Comparison of ENCODE assay signal across 14 cellular contexts in genomic region chr3:108546692-108547091, GRCh38. TPM values are rescaled to one million over a fixed set of nuclear protein-coding genes. Genes with fewer than 3 reads are reported as not detected.
DNase-seq lines count a peak whose midpoint lies in the region; ATAC-seq and TF ChIP-seq lines count a peak whose summit lies in the region.
"Had no signal": no experiment of that assay in that cellular context is flagged by ENCODE, and none has a peak within 500 bp of the region (broad histone marks: within the 10 kb centered on the region; RNA-seq: fewer than 3 reads in every experiment).

No MANE protein-coding gene starts in this region.

- no peaks in the 10 kb centered on the region for H3K27me3 Mint-ChIP-seq in immature natural killer cell (ENCODE audit: low read depth in 3 of 3)

- H3K27me3 ChIP-seq in right cardiac atrium (ENCODE audit: control insufficient read depth, insufficient read depth) (no peaks in the 10 kb centered on the region), right atrium auricular region (no peaks in the 10 kb centered on the region)
- H3K27me3 ChIP-seq: right lobe of liver had no signal

- no peaks in the 10 kb centered on the region for H3K9me3 Mint-ChIP-seq in immature natural killer cell

- no peaks in the 10 kb centered on the region for H3K36me3 ChIP-seq in right atrium auricular region
- H3K36me3 ChIP-seq: right lobe of liver had no signal

- peak overlapping the region in 4 of 6 donors; percentile 46 to 82 (median 54) for H3K27ac Mint-ChIP-seq in immature natural killer cell

- WGBS in right cardiac atrium: 62% methylated on average over 3 of the region's 3 CpGs

- ATAC-seq in right cardiac atrium (peak in 1 of 2 donors; percentile 26), HG03460 (IDR thresholded peaks at IDR 0.05; ENCODE audit: unreplicated experiment) (peak; percentile 56)

- DNase-seq in right cardiac atrium (no peak), right atrium auricular region (ENCODE audit: low spot score) (no peak), immature natural killer cell (no peak), GM20000 (ENCODE audit: low spot score) (no peak), AG20443 (ENCODE audit: low spot score) (no peak), anterior cingulate cortex (lab: John Stamatoyannopoulos, UW) (no peak)
- DNase-seq in activated CD4-positive, alpha-beta T cell treated with anti-CD3 and anti-CD28 coated beads for 1 hour: no peak
- DNase-seq: aorta, Karpas-422, NCI-H226, right lobe of liver, T-helper 9 cell, trophoblast cell had no signal

- peaks cover 8 to 12% of the 10 kb centered on the region in 2 donors for H3K4me1 Mint-ChIP-seq in immature natural killer cell

- H3K4me1 ChIP-seq in right cardiac atrium (ENCODE audit: control insufficient read depth, insufficient read depth, low read length) (no peaks in the 10 kb centered on the region), right atrium auricular region (no peaks in the 10 kb centered on the region)
- H3K4me1 ChIP-seq: right lobe of liver had no signal

- peak overlapping the region; percentile 59 to 86 (median 67) for H3K4me3 Mint-ChIP-seq in immature natural killer cell

- TF ChIP-seq CTCF in right atrium auricular region (IDR thresholded peaks at IDR 0.05) (no peak), GM20000 (IDR thresholded peaks at IDR 0.05; ENCODE audit: extremely low read depth, missing control alignments) (no peak)

- peak overlapping the region; percentile 47 for H3K4me3 ChIP-seq in right cardiac atrium (ENCODE audit: low read length)
- H3K4me3 ChIP-seq in right atrium auricular region: peak overlapping the region in 1 of 2 donors; percentile 20
- H3K4me3 ChIP-seq: right lobe of liver had no signal

- intact Hi-C loops in right cardiac atrium (cut with DNase I): no loop called here

- H3K9me3 ChIP-seq in right cardiac atrium (ENCODE audit: control insufficient read depth, low read length) (no peaks in the 10 kb centered on the region), right atrium auricular region (no peaks in the 10 kb centered on the region)
- H3K9me3 ChIP-seq: right lobe of liver had no signal

- H3K36me3 Mint-ChIP-seq in immature natural killer cell: peaks cover 0 to 5% (median 0%) of the 10 kb centered on the region in 3 donors

- H3K27ac ChIP-seq in right cardiac atrium (ENCODE audit: low read length) (no peak overlapping the region), right atrium auricular region (peak overlapping the region in 1 of 2 donors; percentile 19)
- H3K27ac ChIP-seq: right lobe of liver had no signal

RNA-seq across cellular contexts. Expression of gene MYH15, which starts 36.3 kb away (rescaled TPM):
- under 1 TPM; 0.22 to 0.54 (median 0.32) TPM for total RNA-seq in right cardiac atrium
- 0.29 TPM for polyA plus RNA-seq in right cardiac atrium
- total RNA-seq in right atrium auricular region: under 1 TPM; 0.08 to 0.48 TPM
- polyA plus RNA-seq in immature natural killer cell: not detected
- total RNA-seq: right lobe of liver had no signal

RNA-seq across cellular contexts. Expression of gene CIP2A, which starts 42.5 kb away (rescaled TPM):
- 1 to 10 TPM; 2.5 to 3.3 (median 2.8) TPM for total RNA-seq in right cardiac atrium
- polyA plus RNA-seq in right cardiac atrium: 0.52 TPM
- total RNA-seq in right atrium auricular region: 1 to 10 TPM in 1 of 2 donors, under 1 TPM in 1; 0.83 to 2.9 TPM
- 1 to 10 TPM in 2 of 3 donors, not detected in 1; 1.4 to 2.3 TPM for polyA plus RNA-seq in immature natural killer cell

RNA-seq across cellular contexts. Expression of gene DZIP3, which starts 42.8 kb away (rescaled TPM):
- total RNA-seq in right cardiac atrium (10 to 100 TPM; 18.1 to 23.2 (median 20.2) TPM), right atrium auricular region (10 to 100 TPM in 1 of 2 donors, 1 to 10 TPM in 1; 7.6 to 16.1 TPM)
- polyA plus RNA-seq in right cardiac atrium (8.4 TPM), immature natural killer cell (10 to 100 TPM in 1 of 3 donors, 1 to 10 TPM in 2; 6.8 to 11.7 (median 9.8) TPM)
